In genomic region chr21:45292399-45293213, GRCh38 we compare ENCODE assay signal across 1 cellular context.
TF ChIP-seq lines count a peak whose summit lies in the region.

No MANE protein-coding gene starts in this region.

TF ChIP-seq in SK-N-SH treated with all-trans-retinoic acid at 6 μM for 48 hours, 23 proteins besides CTCF, POLR2A, EP300 and RAD21 (continued from another document):
- TF ChIP-seq POU6F1 (CRISPR knock-in tag; IDR thresholded peaks at IDR 0.05; ENCODE audit: borderline replicate concordance, low read depth): no peak
TF ChIP-seq in SK-N-SH treated with all-trans-retinoic acid at 6 μM for 48 hours: peak in this region for 0.
